Comparison of ENCODE assay signal across 19 cellular contexts in the genomic region with DNA sequence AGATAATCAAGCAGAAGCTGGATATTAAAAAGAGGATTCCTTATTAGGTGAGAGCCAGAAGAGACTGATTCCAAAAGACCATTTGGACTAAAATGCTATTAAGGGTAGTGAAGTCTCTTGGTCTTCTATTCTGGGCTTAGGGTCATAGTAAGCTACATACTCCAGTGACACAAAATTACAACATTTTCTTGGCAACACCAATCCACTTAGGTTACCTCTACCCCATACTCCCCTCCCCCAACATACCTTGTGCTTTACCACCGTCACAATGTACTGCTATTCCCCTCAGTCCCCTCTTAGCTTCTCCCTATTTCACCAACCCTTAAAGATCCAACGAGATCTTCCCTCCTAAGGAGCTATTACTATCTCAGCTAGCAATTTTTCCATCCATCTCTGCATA. TPM values are rescaled to one million over a fixed set of nuclear protein-coding genes. Genes with fewer than 3 reads are reported as not detected.
DNase-seq lines count a peak whose midpoint lies in the region; ATAC-seq, FAIRE-seq and TF ChIP-seq lines count a peak whose summit lies in the region.
"Had no signal": no experiment of that assay in that cellular context is flagged by ENCODE, and none has a peak within 500 bp of the region (broad histone marks: within the 10 kb centered on the region; RNA-seq: fewer than 3 reads in every experiment).

No MANE protein-coding gene starts in this region.

- H3K9me3 ChIP-seq in GM12878 (replicated peaks; ENCODE audit: control insufficient read depth, insufficient read depth, low read length) (no peaks in the 10 kb centered on the region), psoas muscle (no peaks in the 10 kb centered on the region)
- H3K9me3 ChIP-seq: SK-N-SH had no signal

- H3K9me3 Mint-ChIP-seq in activated T-cell treated with anti-CD3 and anti-CD28 coated beads, Interleukin-2, amount 50 U/mL, for 72 hours: no peaks in the 10 kb centered on the region
- H3K9me3 Mint-ChIP-seq in activated T-cell treated with anti-CD3 and anti-CD28 coated beads, Interleukin-2, amount 50 U/mL, for 24 hours: no peaks in the 10 kb centered on the region
- no peaks in the 10 kb centered on the region for H3K9me3 Mint-ChIP-seq in GM23338

- no peak for FAIRE-seq in GM12878 (lab: Jason Lieb, UNC)
- FAIRE-seq: D721Med, G401.6 had no signal

- CTCF ChIA-PET in GM12878 (lab: Yijun Ruan, JAX): interaction anchor here (1.4 kb wide), 1 partner anchor 8 kb away, joined by 3 read pairs; no protein-coding TSS in a partner anchor

- TF ChIP-seq RAD21 in GM12878 (IDR thresholded peaks at IDR 0.05; ENCODE audit: insufficient read depth, low read depth, low read length): no peak

- peaks cover 8% of the 10 kb centered on the region for H3K27me3 Mint-ChIP-seq in activated T-cell treated with anti-CD3 and anti-CD28 coated beads, Interleukin-2, amount 50 U/mL, for 72 hours (ENCODE audit: low read depth)
- peaks cover 22% of the 10 kb centered on the region for H3K27me3 Mint-ChIP-seq in activated T-cell treated with anti-CD3 and anti-CD28 coated beads, Interleukin-2, amount 50 U/mL, for 24 hours
- no peaks in the 10 kb centered on the region for H3K27me3 Mint-ChIP-seq in GM23338 (ENCODE audit: insufficient read depth, low read depth, poor library complexity)

- SMC1A ChIA-PET in GM12878 (lab: Charles Lee; ENCODE audit: uncharacterized antibody, unreplicated experiment): no interaction called here

- no peak for TF ChIP-seq EP300 in GM12878 (IDR thresholded peaks at IDR 0.05; ENCODE audit: borderline replicate concordance in 1 of 2, control insufficient read depth in 1 of 2, low read depth in 2 of 2, low read length in 2 of 2)

- H3K27ac Mint-ChIP-seq in activated T-cell treated with anti-CD3 and anti-CD28 coated beads, Interleukin-2, amount 50 U/mL, for 72 hours: peak overlapping the region; percentile 85
- no peak overlapping the region for H3K27ac Mint-ChIP-seq in activated T-cell treated with anti-CD3 and anti-CD28 coated beads, Interleukin-2, amount 50 U/mL, for 24 hours
- H3K27ac Mint-ChIP-seq in GM23338: no peak overlapping the region

- no peak for DNase-seq in activated T-cell treated with anti-CD3 and anti-CD28 coated beads, Interleukin-2, amount 50 U/mL, for 72 hours
- DNase-seq in activated T-cell treated with anti-CD3 and anti-CD28 coated beads, Interleukin-2, amount 50 U/mL, for 24 hours: no peak
- DNase-seq in GM23338 (ENCODE audit: low spot score): peak; percentile 15
- no peak for DNase-seq in GM12878 (ENCODE audit: low read depth, low spot score)
- no peak for DNase-seq in psoas muscle
- no peak for DNase-seq in HUDEP-2 (lab: John Stamatoyannopoulos, UW; ENCODE audit: unreplicated experiment in 76 of 76)
- DNase-seq: H7, NCI-H1105, NCI-H1436 treated with DMSO at 0.1 percent for 48 hours, NCI-H187 treated with DMSO at 0.1 percent for 48 hours, NCI-H2171 treated with DMSO at 0.1 percent for 48 hours, NCI-H524, NCI-H748 treated with DMSO at 0.1 percent for 48 hours, PC-3, SK-N-SH had no signal

- no peaks in the 10 kb centered on the region for H3F3A ChIP-seq in GM23338 (replicated peaks; ENCODE audit: low read depth)

- peaks cover 4% of the 10 kb centered on the region; the same call in 1 of the 2 replicates for H4K20me1 ChIP-seq in GM23338 (replicated peaks; ENCODE audit: insufficient read depth)
- H4K20me1 ChIP-seq in GM12878 (ENCODE audit: control insufficient read depth, insufficient read depth): no peaks in the 10 kb centered on the region

- H2AFZ ChIP-seq in GM23338: no peak overlapping the region
- H2AFZ ChIP-seq in GM12878 (ENCODE audit: control insufficient read depth, low read depth, low read length): no peak overlapping the region

- H3K4me3 Mint-ChIP-seq in activated T-cell treated with anti-CD3 and anti-CD28 coated beads, Interleukin-2, amount 50 U/mL, for 72 hours: no peak overlapping the region
- H3K4me3 Mint-ChIP-seq in activated T-cell treated with anti-CD3 and anti-CD28 coated beads, Interleukin-2, amount 50 U/mL, for 24 hours: no peak overlapping the region
- H3K4me3 Mint-ChIP-seq in GM23338: no peak overlapping the region

- no peaks in the 10 kb centered on the region for H3K9me2 ChIP-seq in GM23338 (ENCODE audit: insufficient read depth)
- H3K9me2 ChIP-seq: SK-N-SH had no signal

- peaks cover 3 to 13% of the 10 kb centered on the region in 2 donors for H3K36me3 Mint-ChIP-seq in activated T-cell treated with anti-CD3 and anti-CD28 coated beads, Interleukin-2, amount 50 U/mL, for 72 hours (ENCODE audit: insufficient read depth in 2 of 2)
- H3K36me3 Mint-ChIP-seq in activated T-cell treated with anti-CD3 and anti-CD28 coated beads, Interleukin-2, amount 50 U/mL, for 24 hours (ENCODE audit: low read depth): peaks cover 75% of the 10 kb centered on the region
- peaks cover 34% of the 10 kb centered on the region; the same call in 2 of the 3 replicates for H3K36me3 Mint-ChIP-seq in GM23338 (ENCODE audit: low read depth)

- H3K4me3 ChIP-seq in GM23338 (no peak overlapping the region), GM12878 (no peak overlapping the region), psoas muscle (no peak overlapping the region)

- H3K27me3 ChIP-seq in GM23338 (ENCODE audit: insufficient read depth) (no peaks in the 10 kb centered on the region), GM12878 (replicated peaks in 1 of 2; ENCODE audit: control insufficient read depth in 2 of 2, insufficient read depth in 2 of 2, low read length in 1 of 2) (no peaks in the 10 kb centered on the region), psoas muscle (ENCODE audit: insufficient read depth in 3 of 3, low read length in 2 of 3) (no peaks in the 10 kb centered on the region)

- H3K4me1 ChIP-seq in GM23338 (ENCODE audit: insufficient read depth): peaks cover 16% of the 10 kb centered on the region
- no peaks in the 10 kb centered on the region for H3K4me1 ChIP-seq in GM12878 (ENCODE audit: control insufficient read depth, insufficient read depth, low read length)
- H3K4me1 ChIP-seq in psoas muscle: no peaks in the 10 kb centered on the region

- WGBS in GM12878 (ENCODE audit: insufficient coverage, insufficient replicate concordance, low lambda C conversion rate, missing lambda C conversion rate): 67% methylated on average over 2 of the region's 2 CpGs
- 49 to 66% (median 64%) methylated on average over 2 of the region's 2 CpGs for WGBS in psoas muscle, 3 donors

- no peak for ATAC-seq in activated T-cell treated with anti-CD3 and anti-CD28 coated beads, Interleukin-2, amount 50 U/mL, for 72 hours (replicated peaks in 1 of 2)
- ATAC-seq in GM23338: no peak; the same call in 2 of the 3 replicates
- ATAC-seq in GM12878: peak; percentile 21; the same call in 1 of the 3 replicates
- ATAC-seq in psoas muscle: peak; percentile 51 to 80 (median 70)
- no peak for ATAC-seq in esophagus mucosa
- ATAC-seq: PC-3 had no signal

- H3K27ac ChIP-seq in GM23338 (ENCODE audit: low read depth): no peak overlapping the region
- H3K27ac ChIP-seq in GM12878 (ENCODE audit: control insufficient read depth, insufficient read depth): no peak overlapping the region
- no peak overlapping the region for H3K27ac ChIP-seq in psoas muscle
- H3K27ac ChIP-seq: HL-60 had no signal

- no peaks in the 10 kb centered on the region for H3K36me3 ChIP-seq in GM23338 (ENCODE audit: insufficient read depth)
- peaks cover 0 to 4% of the 10 kb centered on the region in 2 experiments; a peak in 1 of 4 replicates for H3K36me3 ChIP-seq in GM12878 (ENCODE audit: control insufficient read depth in 2 of 2, insufficient read depth in 2 of 2, low read length in 1 of 2)
- H3K36me3 ChIP-seq in psoas muscle (ENCODE audit: insufficient read depth in 1 of 2, low read depth in 1 of 2): no peaks in the 10 kb centered on the region

- H3K4me1 Mint-ChIP-seq in activated T-cell treated with anti-CD3 and anti-CD28 coated beads, Interleukin-2, amount 50 U/mL, for 72 hours (ENCODE audit: low read depth): peaks cover 22% of the 10 kb centered on the region
- H3K4me1 Mint-ChIP-seq in activated T-cell treated with anti-CD3 and anti-CD28 coated beads, Interleukin-2, amount 50 U/mL, for 24 hours (ENCODE audit: low read depth): peaks cover 54% of the 10 kb centered on the region
- peaks cover 34% of the 10 kb centered on the region for H3K4me1 Mint-ChIP-seq in GM23338

- H3K4me2 ChIP-seq in GM23338: 0 out of 2 replicates have a peak overlapping the region, but pooled peaks have one; percentile 8
- H3K4me2 ChIP-seq in GM12878 (ENCODE audit: control insufficient read depth, insufficient read depth): no peak overlapping the region
- H3K4me2 ChIP-seq: SK-N-SH had no signal

- no peak for TF ChIP-seq CTCF in GM23338 (conservative IDR thresholded peaks at IDR 0.05; ENCODE audit: low read depth in 2 of 2)
- no peak for TF ChIP-seq CTCF in GM12878 (IDR thresholded peaks at IDR 0.05 in 2 of 3, conservative IDR thresholded peaks at IDR 0.05 in 1 of 3; ENCODE audit: control insufficient read depth in 2 of 3, extremely low read depth in 1 of 3, insufficient read depth in 1 of 3, low read depth in 3 of 3, low read length in 3 of 3)
- TF ChIP-seq CTCF in psoas muscle (IDR thresholded peaks at IDR 0.05): no peak

- RAD21 ChIA-PET in GM12878 (lab: Charles Lee; ENCODE audit: unreplicated experiment): no interaction called here

- POLR2A ChIA-PET in GM12878 (lab: Charles Lee): no interaction called here

- in situ Hi-C loops in GM12878 (cut with MboI): no loop called here

- BruUV-seq in GM12878 (replicated peaks; lab: Mats Ljungman, UMichigan): no TSS peak

- H3K9ac ChIP-seq in GM12878 (ENCODE audit: control insufficient read depth, insufficient read depth, low read length): no peak overlapping the region
- H3K9ac ChIP-seq: SK-N-SH had no signal

- intact Hi-C loops in GM12878 (cut with micrococcal nuclease; ENCODE audit: unreplicated experiment) (no loop called here), psoas muscle (cut with DNase I) (no loop called here)

- H3K79me2 ChIP-seq in GM23338 (replicated peaks; ENCODE audit: insufficient read depth) (peaks cover 99% of the 10 kb centered on the region), GM12878 (ENCODE audit: control insufficient read depth, insufficient read depth, low read length) (peaks cover 46% of the 10 kb centered on the region)

- no peak for TF ChIP-seq POLR2A in GM12878 (IDR thresholded peaks at IDR 0.05; ENCODE audit: low read depth, low read length)

RNA-seq across cellular contexts. Expression of a gene that starts 11.4 kb away (rescaled TPM):
- 10 to 100 TPM; 29.9 to 35.0 TPM for total RNA-seq in activated T-cell treated with anti-CD3 and anti-CD28 coated beads, Interleukin-2, amount 50 U/mL, for 72 hours
- total RNA-seq in GM23338 (2014; rRNA removed; shearing (Covaris generic)): 34.1 and 40.1 TPM in 2 replicates
- 5.7 and 6.6 TPM in 2 replicates for polyA plus RNA-seq in GM23338 (2016; fragmentation: Nextera tagmentation; extraction: Ambion mirVana)
- total RNA-seq in GM12878 (2013; cell fraction: nucleolus; rRNA removed): 74.0 and 76.0 TPM in 2 replicates
- total RNA-seq in GM12878 (2014; rRNA removed): 22.8 and 29.1 TPM in 2 replicates
- 33.8 and 33.9 TPM in 2 replicates for total RNA-seq in GM12878 (2014; rRNA removed; fragmentation: Illumina TruSeq; extraction: Trizol)
- total RNA-seq in GM12878 (2021): 24.8 and 26.3 TPM in 2 replicates
- 6.6 TPM for polyA plus RNA-seq in GM12878 (2011; ENCODE audit: low read depth)
- 26.2 and 43.5 TPM in 2 replicates for polyA plus RNA-seq in GM12878 (2011; rRNA removed)
- 8.7 and 11.1 TPM in 2 replicates for polyA plus RNA-seq in GM12878 (2011; cell fraction: cytosol; rRNA removed)
- polyA plus RNA-seq in GM12878 (2011; cell fraction: nucleus; rRNA removed): 11.9 and 12.1 TPM in 2 replicates
- polyA plus RNA-seq in GM12878 (2012): 9.2 and 11.3 TPM in 2 replicates
- polyA plus RNA-seq in GM12878 (2014; fragmentation: Illumina TruSeq; extraction: Trizol): 16.8 and 22.4 TPM in 2 replicates
- 1 to 10 TPM; 4.0 to 5.2 TPM for polyA plus RNA-seq in GM12878 (2014; fragmentation: Nextera tagmentation; extraction: Ambion mirVana)
- 9.9 and 11.2 TPM in 2 replicates for polyA plus RNA-seq in GM12878 (2014; rRNA removed)
- 10 to 100 TPM; 12.3 to 13.4 TPM for polyA plus RNA-seq in GM12878 (2016; fragmentation: Nextera tagmentation; extraction: Ambion mirVana)
- polyA minus RNA-seq in GM12878 (2011; rRNA and poly(A)+ RNA removed): 35.9 and 55.9 TPM in 2 replicates
- 20.7 and 23.4 TPM in 2 replicates for polyA minus RNA-seq in GM12878 (2011; cell fraction: cytosol; rRNA and poly(A)+ RNA removed)
- polyA minus RNA-seq in GM12878 (2011; cell fraction: nucleus; rRNA and poly(A)+ RNA removed): 14.5 and 20.6 TPM in 2 replicates
- 10 to 100 TPM; 20.5 to 29.6 (median 25.5) TPM for total RNA-seq in psoas muscle
- 10 to 100 TPM in 1 of 3 donors, 1 to 10 TPM in 2; 4.9 to 13.9 (median 8.2) TPM for polyA plus RNA-seq in psoas muscle
- 21.6 TPM for total RNA-seq in esophagus mucosa

Comparison
In these comparisons a context has a peak if more than half of its experiments do, and no peak if none do; other contexts are left out.
1. ATAC-seq: peak in GM12878 (single experiment) and psoas muscle (4 of 4); none in activated T-cell treated with anti-CD3 and anti-CD28 coated beads, Interleukin-2, amount 50 U/mL, for 72 hours (0 of 2), GM23338 (single experiment) and esophagus mucosa (single experiment).